In the genomic region with DNA sequence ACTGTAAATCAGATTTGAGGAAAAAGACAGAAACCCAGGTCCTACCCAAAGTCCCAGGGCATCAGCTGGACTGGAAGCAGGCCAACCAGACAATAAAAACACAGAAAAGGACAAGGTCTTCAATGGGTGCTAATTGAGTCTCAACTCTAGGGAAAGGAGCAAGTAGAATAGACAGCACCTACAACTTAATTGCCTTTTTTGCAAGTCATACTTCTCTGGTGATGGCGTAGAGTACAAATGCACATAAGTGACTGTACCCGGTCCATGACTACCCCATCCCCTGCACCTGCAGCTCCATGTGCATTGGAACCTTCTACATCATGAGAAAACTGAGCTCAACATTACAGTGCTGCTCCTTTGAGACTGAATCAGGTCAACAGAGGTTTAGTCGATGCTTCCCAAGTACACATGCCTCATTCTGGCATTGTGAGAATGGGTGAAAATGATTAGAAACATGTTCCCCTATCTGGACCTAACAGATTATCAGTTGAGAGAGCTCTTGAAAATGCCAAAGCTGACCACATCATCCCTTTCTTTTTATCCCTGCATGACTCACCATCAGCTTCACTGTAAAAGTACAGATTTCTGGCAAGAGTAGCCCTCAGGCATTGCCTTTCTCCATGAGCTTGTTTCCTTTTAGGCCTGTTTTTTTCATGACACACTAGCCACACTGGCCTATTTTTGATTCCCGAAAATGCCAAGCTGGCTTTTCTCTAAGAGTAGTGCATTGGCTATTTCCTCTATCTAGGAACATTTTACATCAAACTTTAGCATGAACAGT, we compare ENCODE assay signal across 3 cellular contexts.
TF ChIP-seq lines count a peak whose summit lies in the region.

No MANE protein-coding gene starts in this region.

TF ChIP-seq in HCT116, 20 proteins besides CTCF, POLR2A, EP300 and RAD21 (continued from another document):
- TF ChIP-seq, protein P1, sequence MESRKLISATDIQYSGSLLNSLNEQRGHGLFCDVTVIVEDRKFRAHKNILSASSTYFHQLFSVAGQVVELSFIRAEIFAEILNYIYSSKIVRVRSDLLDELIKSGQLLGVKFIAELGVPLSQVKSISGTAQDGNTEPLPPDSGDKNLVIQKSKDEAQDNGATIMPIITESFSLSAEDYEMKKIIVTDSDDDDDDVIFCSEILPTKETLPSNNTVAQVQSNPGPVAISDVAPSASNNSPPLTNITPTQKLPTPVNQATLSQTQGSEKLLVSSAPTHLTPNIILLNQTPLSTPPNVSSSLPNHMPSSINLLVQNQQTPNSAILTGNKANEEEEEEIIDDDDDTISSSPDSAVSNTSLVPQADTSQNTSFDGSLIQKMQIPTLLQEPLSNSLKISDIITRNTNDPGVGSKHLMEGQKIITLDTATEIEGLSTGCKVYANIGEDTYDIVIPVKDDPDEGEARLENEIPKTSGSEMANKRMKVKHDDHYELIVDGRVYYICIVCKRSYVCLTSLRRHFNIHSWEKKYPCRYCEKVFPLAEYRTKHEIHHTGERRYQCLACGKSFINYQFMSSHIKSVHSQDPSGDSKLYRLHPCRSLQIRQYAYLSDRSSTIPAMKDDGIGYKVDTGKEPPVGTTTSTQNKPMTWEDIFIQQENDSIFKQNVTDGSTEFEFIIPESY (IDR thresholded peaks at IDR 0.05; ENCODE audit: extremely low read depth, insufficient replicate concordance, low read length) = no peak
- TF ChIP-seq POLR2AphosphoS5 (IDR thresholded peaks at IDR 0.05; ENCODE audit: low read depth, low read length) = no peak
TF ChIP-seq in HCT116: peak in this region for 2.

TF ChIP-seq in HEK293T, 16 proteins besides CTCF, POLR2A, EP300 and RAD21 (continued from another document):
- TF ChIP-seq, protein P2, sequence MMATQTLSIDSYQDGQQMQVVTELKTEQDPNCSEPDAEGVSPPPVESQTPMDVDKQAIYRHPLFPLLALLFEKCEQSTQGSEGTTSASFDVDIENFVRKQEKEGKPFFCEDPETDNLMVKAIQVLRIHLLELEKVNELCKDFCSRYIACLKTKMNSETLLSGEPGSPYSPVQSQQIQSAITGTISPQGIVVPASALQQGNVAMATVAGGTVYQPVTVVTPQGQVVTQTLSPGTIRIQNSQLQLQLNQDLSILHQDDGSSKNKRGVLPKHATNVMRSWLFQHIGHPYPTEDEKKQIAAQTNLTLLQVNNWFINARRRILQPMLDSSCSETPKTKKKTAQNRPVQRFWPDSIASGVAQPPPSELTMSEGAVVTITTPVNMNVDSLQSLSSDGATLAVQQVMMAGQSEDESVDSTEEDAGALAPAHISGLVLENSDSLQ (IDR thresholded peaks at IDR 0.05) = no peak
- TF ChIP-seq SUZ12 (IDR thresholded peaks at IDR 0.05) = no peak
- TF ChIP-seq ELF4 (IDR thresholded peaks at IDR 0.05) = no peak
- no peak for TF ChIP-seq FOXK2 (IDR thresholded peaks at IDR 0.05)
- TF ChIP-seq CTBP1 (IDR thresholded peaks at IDR 0.05; ENCODE audit: borderline replicate concordance) = no peak
TF ChIP-seq in HEK293T: peak in this region for 0.

TF ChIP-seq in WTC11, 78 proteins besides CTCF, POLR2A, EP300 and RAD21 (continued from another document):
- TF ChIP-seq, protein P3, sequence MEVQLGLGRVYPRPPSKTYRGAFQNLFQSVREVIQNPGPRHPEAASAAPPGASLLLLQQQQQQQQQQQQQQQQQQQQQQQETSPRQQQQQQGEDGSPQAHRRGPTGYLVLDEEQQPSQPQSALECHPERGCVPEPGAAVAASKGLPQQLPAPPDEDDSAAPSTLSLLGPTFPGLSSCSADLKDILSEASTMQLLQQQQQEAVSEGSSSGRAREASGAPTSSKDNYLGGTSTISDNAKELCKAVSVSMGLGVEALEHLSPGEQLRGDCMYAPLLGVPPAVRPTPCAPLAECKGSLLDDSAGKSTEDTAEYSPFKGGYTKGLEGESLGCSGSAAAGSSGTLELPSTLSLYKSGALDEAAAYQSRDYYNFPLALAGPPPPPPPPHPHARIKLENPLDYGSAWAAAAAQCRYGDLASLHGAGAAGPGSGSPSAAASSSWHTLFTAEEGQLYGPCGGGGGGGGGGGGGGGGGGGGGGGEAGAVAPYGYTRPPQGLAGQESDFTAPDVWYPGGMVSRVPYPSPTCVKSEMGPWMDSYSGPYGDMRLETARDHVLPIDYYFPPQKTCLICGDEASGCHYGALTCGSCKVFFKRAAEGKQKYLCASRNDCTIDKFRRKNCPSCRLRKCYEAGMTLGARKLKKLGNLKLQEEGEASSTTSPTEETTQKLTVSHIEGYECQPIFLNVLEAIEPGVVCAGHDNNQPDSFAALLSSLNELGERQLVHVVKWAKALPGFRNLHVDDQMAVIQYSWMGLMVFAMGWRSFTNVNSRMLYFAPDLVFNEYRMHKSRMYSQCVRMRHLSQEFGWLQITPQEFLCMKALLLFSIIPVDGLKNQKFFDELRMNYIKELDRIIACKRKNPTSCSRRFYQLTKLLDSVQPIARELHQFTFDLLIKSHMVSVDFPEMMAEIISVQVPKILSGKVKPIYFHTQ (CRISPR knock-in tag; IDR thresholded peaks at IDR 0.05) = no peak
- no peak for TF ChIP-seq GRHL2 (CRISPR knock-in tag; IDR thresholded peaks at IDR 0.05; ENCODE audit: insufficient replicate concordance, severe bottlenecking)
- TF ChIP-seq, protein P4, sequence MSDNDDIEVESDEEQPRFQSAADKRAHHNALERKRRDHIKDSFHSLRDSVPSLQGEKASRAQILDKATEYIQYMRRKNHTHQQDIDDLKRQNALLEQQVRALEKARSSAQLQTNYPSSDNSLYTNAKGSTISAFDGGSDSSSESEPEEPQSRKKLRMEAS (CRISPR knock-in tag; IDR thresholded peaks at IDR 0.05) = no peak
- no peak for TF ChIP-seq ZNF416 (CRISPR knock-in tag; IDR thresholded peaks at IDR 0.05)
- TF ChIP-seq, protein P5, sequence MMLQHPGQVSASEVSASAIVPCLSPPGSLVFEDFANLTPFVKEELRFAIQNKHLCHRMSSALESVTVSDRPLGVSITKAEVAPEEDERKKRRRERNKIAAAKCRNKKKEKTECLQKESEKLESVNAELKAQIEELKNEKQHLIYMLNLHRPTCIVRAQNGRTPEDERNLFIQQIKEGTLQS (CRISPR knock-in tag; conservative IDR thresholded peaks at IDR 0.05) = no peak
- TF ChIP-seq GTF2I (CRISPR knock-in tag; conservative IDR thresholded peaks at IDR 0.05) = no peak
- TF ChIP-seq ZNF317 (CRISPR knock-in tag; IDR thresholded peaks at IDR 0.05; ENCODE audit: borderline replicate concordance, low read depth) = no peak
- no peak for TF ChIP-seq OVOL2 (CRISPR knock-in tag; IDR thresholded peaks at IDR 0.05; ENCODE audit: borderline replicate concordance)
- TF ChIP-seq, protein P6, sequence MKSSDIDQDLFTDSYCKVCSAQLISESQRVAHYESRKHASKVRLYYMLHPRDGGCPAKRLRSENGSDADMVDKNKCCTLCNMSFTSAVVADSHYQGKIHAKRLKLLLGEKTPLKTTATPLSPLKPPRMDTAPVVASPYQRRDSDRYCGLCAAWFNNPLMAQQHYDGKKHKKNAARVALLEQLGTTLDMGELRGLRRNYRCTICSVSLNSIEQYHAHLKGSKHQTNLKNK (CRISPR knock-in tag; IDR thresholded peaks at IDR 0.05) = no peak
- no peak for TF ChIP-seq SMAD3 (CRISPR knock-in tag; IDR thresholded peaks at IDR 0.05; ENCODE audit: borderline replicate concordance)
- TF ChIP-seq ZNF219 (CRISPR knock-in tag; IDR thresholded peaks at IDR 0.05; ENCODE audit: borderline replicate concordance) = no peak
- TF ChIP-seq, protein P7, sequence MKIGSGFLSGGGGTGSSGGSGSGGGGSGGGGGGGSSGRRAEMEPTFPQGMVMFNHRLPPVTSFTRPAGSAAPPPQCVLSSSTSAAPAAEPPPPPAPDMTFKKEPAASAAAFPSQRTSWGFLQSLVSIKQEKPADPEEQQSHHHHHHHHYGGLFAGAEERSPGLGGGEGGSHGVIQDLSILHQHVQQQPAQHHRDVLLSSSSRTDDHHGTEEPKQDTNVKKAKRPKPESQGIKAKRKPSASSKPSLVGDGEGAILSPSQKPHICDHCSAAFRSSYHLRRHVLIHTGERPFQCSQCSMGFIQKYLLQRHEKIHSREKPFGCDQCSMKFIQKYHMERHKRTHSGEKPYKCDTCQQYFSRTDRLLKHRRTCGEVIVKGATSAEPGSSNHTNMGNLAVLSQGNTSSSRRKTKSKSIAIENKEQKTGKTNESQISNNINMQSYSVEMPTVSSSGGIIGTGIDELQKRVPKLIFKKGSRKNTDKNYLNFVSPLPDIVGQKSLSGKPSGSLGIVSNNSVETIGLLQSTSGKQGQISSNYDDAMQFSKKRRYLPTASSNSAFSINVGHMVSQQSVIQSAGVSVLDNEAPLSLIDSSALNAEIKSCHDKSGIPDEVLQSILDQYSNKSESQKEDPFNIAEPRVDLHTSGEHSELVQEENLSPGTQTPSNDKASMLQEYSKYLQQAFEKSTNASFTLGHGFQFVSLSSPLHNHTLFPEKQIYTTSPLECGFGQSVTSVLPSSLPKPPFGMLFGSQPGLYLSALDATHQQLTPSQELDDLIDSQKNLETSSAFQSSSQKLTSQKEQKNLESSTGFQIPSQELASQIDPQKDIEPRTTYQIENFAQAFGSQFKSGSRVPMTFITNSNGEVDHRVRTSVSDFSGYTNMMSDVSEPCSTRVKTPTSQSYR (CRISPR knock-in tag; IDR thresholded peaks at IDR 0.05) = no peak
- no peak for TF ChIP-seq RELA (CRISPR knock-in tag; IDR thresholded peaks at IDR 0.05; ENCODE audit: borderline replicate concordance)
